ENCODE assay signal across 16 cellular contexts in genomic region chr17:64540118-64540776, GRCh38. TPM values are rescaled to one million over a fixed set of nuclear protein-coding genes. Genes with fewer than 3 reads are reported as not detected.
DNase-seq lines count a peak whose midpoint lies in the region; ATAC-seq and TF ChIP-seq lines count a peak whose summit lies in the region.
"Had no signal": no experiment of that assay in that cellular context is flagged by ENCODE, and none has a peak within 500 bp of the region (broad histone marks: within the 10 kb centered on the region; RNA-seq: fewer than 3 reads in every experiment).

No MANE protein-coding gene starts in this region.

- no peak overlapping the region for H3K4ac ChIP-seq in trophoblast cell (ENCODE audit: low read depth, low read length)

- TF ChIP-seq RAD21 in HCT116 (IDR thresholded peaks at IDR 0.05; ENCODE audit: low read depth) = no peak

- H3K79me1 ChIP-seq in trophoblast cell (ENCODE audit: low read length) = no peaks in the 10 kb centered on the region

- no peak overlapping the region for H3K4me2 ChIP-seq in HCT116 (ENCODE audit: low read length)
- H3K4me2 ChIP-seq in trophoblast cell (ENCODE audit: low read length) = no peak overlapping the region
- H3K4me2 ChIP-seq: PC-9 had no signal

- no peak for DNase-seq in HCT116 (ENCODE audit: low read depth, low spot score)
- DNase-seq in chondrocyte (ENCODE audit: low spot score) = no peak
- peak; percentile 17 to 74 for DNase-seq in trophoblast cell
- no peak for DNase-seq in NCI-H524 (lab: John Stamatoyannopoulos, UW)
- DNase-seq in esophagus squamous epithelium (lab: John Stamatoyannopoulos, UW) = no peak
- DNase-seq: DMS 273 treated with DMSO at 0.1 percent for 48 hours; H9; NCI-H1048; NCI-H2227 treated with DMSO at 0.1 percent for 48 hours; NCI-H526 treated with DMSO at 0.1 percent for 48 hours; NK-92 treated with Interleukin-12 subunit alpha and Interleukin-12 subunit beta, amount 100 ng/mL, for 24 hours; PC-9; Right ventricle myocardium superior had no signal

- H3K9ac ChIP-seq in HCT116 (ENCODE audit: low read length) (no peak overlapping the region), trophoblast cell (ENCODE audit: low read length) (no peak overlapping the region)

- TF ChIP-seq CTCF in HCT116 (IDR thresholded peaks at IDR 0.05 in 2 of 3, conservative IDR thresholded peaks at IDR 0.05 in 1 of 3; ENCODE audit: borderline replicate concordance in 1 of 3, insufficient read depth in 1 of 3, low read depth in 2 of 3, low read length in 2 of 3) (no peak), chondrocyte (IDR thresholded peaks at IDR 0.05) (no peak), esophagus squamous epithelium (IDR thresholded peaks at IDR 0.05) (no peak)

- no peaks in the 10 kb centered on the region for H3K27me3 Mint-ChIP-seq in chondrocyte (ENCODE audit: low read depth)

- H4K12ac ChIP-seq in trophoblast cell (ENCODE audit: low read depth, low read length) = no peak overlapping the region

- H3K9me3 Mint-ChIP-seq in chondrocyte (ENCODE audit: low read depth) = no peaks in the 10 kb centered on the region
- H3K9me3 Mint-ChIP-seq: H9 had no signal

- H2AFZ ChIP-seq in HCT116 (ENCODE audit: low read depth, low read length, poor library complexity, severe bottlenecking) = no peak overlapping the region
- H2AFZ ChIP-seq in trophoblast cell (ENCODE audit: insufficient read depth, low read length, poor library complexity) = no peak overlapping the region
- H2AFZ ChIP-seq: PC-9 had no signal

- no peak overlapping the region for H3K4me3 Mint-ChIP-seq in chondrocyte (ENCODE audit: unreplicated experiment)
- H3K4me3 Mint-ChIP-seq: H9 had no signal

- no peaks in the 10 kb centered on the region for H3K4me1 ChIP-seq in HCT116 (ENCODE audit: control insufficient read depth in 1 of 2, insufficient read depth in 2 of 2, low read length in 2 of 2)
- no peaks in the 10 kb centered on the region for H3K4me1 ChIP-seq in trophoblast cell (ENCODE audit: control insufficient read depth in 1 of 2, insufficient read depth in 2 of 2, low read length in 2 of 2)
- no peaks in the 10 kb centered on the region for H3K4me1 ChIP-seq in esophagus squamous epithelium

- H2AK5ac ChIP-seq in trophoblast cell (ENCODE audit: low read length) = no peak overlapping the region

- no peaks in the 10 kb centered on the region for H3K27me3 ChIP-seq in HCT116 (ENCODE audit: insufficient read depth, low read length)
- H3K27me3 ChIP-seq in trophoblast cell (ENCODE audit: insufficient read depth, low read length) = no peaks in the 10 kb centered on the region
- H3K27me3 ChIP-seq in esophagus squamous epithelium = no peaks in the 10 kb centered on the region

- ATAC-seq in HCT116 (0 out of 2 replicates have a peak, but pooled peaks have one; percentile 12), GM18868 (IDR thresholded peaks at IDR 0.05; ENCODE audit: unreplicated experiment) (no peak)
- ATAC-seq: K562 had no signal

- peaks cover 53 to 77% of the 10 kb centered on the region in 2 experiments for H3K36me3 ChIP-seq in HCT116 (ENCODE audit: control insufficient read depth in 1 of 2, insufficient read depth in 2 of 2, low read length in 2 of 2)
- H3K36me3 ChIP-seq in trophoblast cell (ENCODE audit: control insufficient read depth in 1 of 2, insufficient read depth in 2 of 2, low read length in 2 of 2) = peaks cover 21 to 42% of the 10 kb centered on the region in 2 experiments
- H3K36me3 ChIP-seq in esophagus squamous epithelium = peaks cover 0 to 94% (median 18%) of the 10 kb centered on the region in 3 donors

- H3K9me3 ChIP-seq in HCT116 (ENCODE audit: control insufficient read depth in 1 of 2, insufficient read depth in 1 of 2, low read depth in 1 of 2, low read length in 2 of 2) (no peaks in the 10 kb centered on the region), trophoblast cell (ENCODE audit: insufficient read depth, low read depth, low read length) (peaks cover 2% of the 10 kb centered on the region), esophagus squamous epithelium (no peaks in the 10 kb centered on the region)

- H4K91ac ChIP-seq in trophoblast cell (ENCODE audit: low read depth, low read length) = no peak overlapping the region

- CTCF ChIA-PET in HCT116 (lab: Charles Lee) = no interaction called here

- H3K23ac ChIP-seq in trophoblast cell (ENCODE audit: low read length) = no peak overlapping the region

- peak overlapping the region; percentile 12 for H3K27ac Mint-ChIP-seq in chondrocyte (ENCODE audit: unreplicated experiment)

- no peak overlapping the region for H3K18ac ChIP-seq in trophoblast cell (ENCODE audit: low read length)

- intact Hi-C loops in HCT116 (cut with micrococcal nuclease) (no loop called here), esophagus squamous epithelium (cut with DNase I) (no loop called here)

- H3K79me2 ChIP-seq in HCT116 (ENCODE audit: insufficient read depth, low read length) = peaks cover 12% of the 10 kb centered on the region
- H3K79me2 ChIP-seq in trophoblast cell (ENCODE audit: control insufficient read depth, insufficient read depth, low read length, poor library complexity) = no peaks in the 10 kb centered on the region

- no peak overlapping the region for H2BK12ac ChIP-seq in trophoblast cell (ENCODE audit: low read length)

- RAD21 ChIA-PET in HCT116 (lab: Charles Lee; ENCODE audit: low non-redundant PET in 1 of 2, low total read pairs in 2 of 2, uncharacterized antibody in 2 of 2, unreplicated experiment in 2 of 2) = no interaction called here

- no peak overlapping the region for H2BK5ac ChIP-seq in trophoblast cell (ENCODE audit: low read depth, low read length, poor library complexity)

- H3K27ac ChIP-seq in HCT116 (ENCODE audit: low read depth, low read length) = no peak overlapping the region
- no peak overlapping the region for H3K27ac ChIP-seq in trophoblast cell (ENCODE audit: low read depth, low read length)
- H3K27ac ChIP-seq in esophagus squamous epithelium = no peak overlapping the region
- H3K27ac ChIP-seq: PC-9 had no signal

- no peak overlapping the region for H2BK120ac ChIP-seq in trophoblast cell (ENCODE audit: insufficient read depth, low read length, poor library complexity)

- BruUV-seq in HCT116 (replicated peaks; lab: Mats Ljungman, UMichigan) = no TSS peak

- peaks cover 14% of the 10 kb centered on the region for H3K4me1 Mint-ChIP-seq in chondrocyte (ENCODE audit: low read depth)

- H3K4me3 ChIP-seq in HCT116 (replicated peaks in 1 of 2; ENCODE audit: low read depth in 1 of 2, low read length in 2 of 2) (no peak overlapping the region), trophoblast cell (ENCODE audit: low read depth, low read length) (no peak overlapping the region), esophagus squamous epithelium (no peak overlapping the region)
- H3K4me3 ChIP-seq: K562, PC-9 had no signal

- POLR2A ChIA-PET in HCT116 (lab: Charles Lee) = interaction anchor here (0.7 to 0.9 kb wide), 2 partner anchors 11 to 43 kb away, joined by 3 to 4 read pairs; partner anchors contain the start of gene POLG2

- peaks cover 17% of the 10 kb centered on the region for H3K36me3 Mint-ChIP-seq in chondrocyte (ENCODE audit: low read depth)

- peaks cover 16% of the 10 kb centered on the region; the same call in 1 of the 2 replicates for H4K20me1 ChIP-seq in HCT116 (ENCODE audit: insufficient read depth)

- no peak overlapping the region for H4K8ac ChIP-seq in trophoblast cell (ENCODE audit: low read depth, low read length)

- H3K14ac ChIP-seq in trophoblast cell (ENCODE audit: low read length) = no peak overlapping the region

- no peak for TF ChIP-seq POLR2A in HCT116 (IDR thresholded peaks at IDR 0.05; ENCODE audit: borderline replicate concordance, extremely low read depth, insufficient read depth, insufficient read length)
- no peak for TF ChIP-seq POLR2A in esophagus squamous epithelium (IDR thresholded peaks at IDR 0.05)

- H3K9me2 ChIP-seq in HCT116 (ENCODE audit: insufficient read depth) = no peaks in the 10 kb centered on the region

- WGBS in trophoblast cell (ENCODE audit: extremely low coverage, insufficient coverage, insufficient read length) = no CpG with 5 or more reads among the region's 5 CpGs
- 80 to 88% methylated on average over 3 to 4 of the region's 5 CpGs for WGBS in esophagus squamous epithelium, 2 donors

TF ChIP-seq in HCT116, 20 proteins besides CTCF, POLR2A, EP300 and RAD21 (continues in another document):
- TF ChIP-seq JUND (IDR thresholded peaks at IDR 0.05) (no peak), POLR2AphosphoS5 (IDR thresholded peaks at IDR 0.05; ENCODE audit: low read depth, low read length) (peak; percentile 29; the same call in 1 of the 2 replicates), EZH2 (IDR thresholded peaks at IDR 0.05) (no peak), MAX (IDR thresholded peaks at IDR 0.05) (no peak), ZFX (IDR thresholded peaks at IDR 0.05) (no peak)

TF ChIP-seq in PFSK-1, 5 proteins besides CTCF, POLR2A, EP300 and RAD21 (continues in another document):
- no peak for TF ChIP-seq FOXP2 (optimal IDR thresholded peaks at IDR 0.05; ENCODE audit: borderline replicate concordance, extremely low read depth, extremely low read length, insufficient read depth)

RNA-seq across cellular contexts. Expression of gene CEP95, which starts 33.5 kb away (rescaled TPM):
- total RNA-seq in HCT116 (2021; ENCODE audit: unreplicated experiment) = 77.0 TPM
- 53.0 and 62.1 TPM in 2 replicates for polyA plus RNA-seq in HCT116 (2012)
- 34.3 TPM for polyA plus RNA-seq in PFSK-1 (2012; ENCODE audit: insufficient read length, low read depth)
- 29.2 to 34.0 TPM (median 29.6 TPM) in 3 replicates for total RNA-seq in chondrocyte
- polyA plus RNA-seq in trophoblast cell (2013) = 36.1 and 37.4 TPM in 2 replicates
- total RNA-seq in esophagus squamous epithelium = 10 to 100 TPM; 10.3 to 44.1 (median 23.6) TPM

RNA-seq across cellular contexts. Expression of gene DDX5, which starts 34.2 kb away (rescaled TPM):
- total RNA-seq in HCT116 (2021; ENCODE audit: unreplicated experiment) (798 TPM), chondrocyte (582 to 747 TPM (median 611 TPM) in 3 replicates), esophagus squamous epithelium (100 to 1,000 TPM; 347 to 847 (median 488) TPM)
- polyA plus RNA-seq in HCT116 (2012) = 376 and 416 TPM in 2 replicates
- polyA plus RNA-seq in PFSK-1 (2012; ENCODE audit: insufficient read length, low read depth) = 353 TPM
- 580 and 586 TPM in 2 replicates for polyA plus RNA-seq in trophoblast cell (2013)

RNA-seq across cellular contexts. Expression of gene POLG2, which starts 43.4 kb away (rescaled TPM):
- total RNA-seq in HCT116 (2021; ENCODE audit: unreplicated experiment) = 51.5 TPM
- 14.8 and 19.2 TPM in 2 replicates for polyA plus RNA-seq in HCT116 (2012)
- 13.6 TPM for polyA plus RNA-seq in PFSK-1 (2012; ENCODE audit: insufficient read length, low read depth)
- 10.3 to 13.1 TPM (median 11.7 TPM) in 3 replicates for total RNA-seq in chondrocyte
- polyA plus RNA-seq in trophoblast cell (2013) = 7.7 and 8.4 TPM in 2 replicates
- total RNA-seq in esophagus squamous epithelium = 10 to 100 TPM in 1 of 4 donors, 1 to 10 TPM in 3; 3.9 to 12.0 (median 8.2) TPM

Comparison
In these comparisons a context has a peak if more than half of its experiments do, and no peak if none do; other contexts are left out.
1. DNase-seq: peak in trophoblast cell (2 of 2); none in HCT116 (single experiment), chondrocyte (single experiment), NCI-H524 (0 of 2) and esophagus squamous epithelium (single experiment).